16 cellular contexts compared by ENCODE assay signal in the genomic region with DNA sequence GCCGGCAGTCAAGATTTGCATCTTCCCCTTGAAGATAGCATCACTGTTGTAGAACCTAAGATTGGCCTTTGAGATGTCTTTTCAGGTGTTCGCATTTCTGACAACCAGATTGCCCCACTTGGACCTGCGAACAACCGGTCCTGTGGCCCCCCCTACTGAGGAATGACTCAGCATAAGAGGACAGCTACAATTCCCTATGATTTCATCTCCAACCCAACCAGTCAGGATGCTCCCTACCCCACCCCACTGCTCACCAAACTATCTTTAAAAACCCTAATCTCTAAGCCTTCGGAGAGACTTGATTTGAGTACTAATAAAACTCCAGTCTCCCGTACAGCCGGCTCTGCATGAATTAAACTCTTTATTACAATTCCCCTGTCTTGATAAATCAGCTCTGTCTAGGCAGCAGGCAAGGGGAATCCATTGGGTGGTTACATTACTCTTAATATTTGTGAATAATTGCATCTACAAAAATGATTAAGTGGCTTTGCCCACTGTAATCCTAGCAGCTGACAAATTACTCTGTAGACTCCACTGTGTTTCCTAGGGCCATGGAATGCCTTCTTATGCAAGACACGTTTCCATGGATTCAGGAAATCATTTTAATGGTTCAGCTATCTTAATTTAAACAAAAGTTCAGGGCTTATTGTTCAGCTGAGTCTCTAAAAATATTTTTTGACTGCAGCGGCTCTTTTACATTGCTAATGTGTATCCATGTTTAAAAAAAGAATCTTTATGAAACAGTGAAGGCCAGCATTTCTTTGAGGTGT.
A peak's percentile ranks its signal among the peaks of the same experiment; 100 is the strongest.
DNase-seq lines count a peak whose midpoint lies in the region; ATAC-seq, FAIRE-seq and TF ChIP-seq lines count a peak whose summit lies in the region.
"Had no signal": no experiment of that assay in that cellular context is flagged by ENCODE, and none has a peak within 500 bp of the region (broad histone marks: within the 10 kb centered on the region; RNA-seq: fewer than 3 reads in every experiment).

No MANE protein-coding gene starts in this region.

- no peak for TF ChIP-seq EP300 in K562 (IDR thresholded peaks at IDR 0.05; ENCODE audit: low read length)

- H2AFZ ChIP-seq in K562 (ENCODE audit: low read depth, low read length): no peak overlapping the region
- H2AFZ ChIP-seq: hepatocyte had no signal

- TF ChIP-seq RAD21 in K562 (CRISPR knock-in tag; conservative IDR thresholded peaks at IDR 0.05 in 1 of 2, IDR thresholded peaks at IDR 0.05 in 1 of 2): 0 out of 4 replicates have a peak, but pooled peaks have one; percentile 6 to 17

- TF ChIP-seq CTCF in A673 (conservative IDR thresholded peaks at IDR 0.05; ENCODE audit: low read depth, low read length) (no peak), K562 (IDR thresholded peaks at IDR 0.05 in 2 of 3, conservative IDR thresholded peaks at IDR 0.05 in 1 of 3; ENCODE audit: insufficient read depth in 2 of 3, low read depth in 1 of 3, low read length in 3 of 3) (no peak), RWPE1 (conservative IDR thresholded peaks at IDR 0.05; ENCODE audit: low read depth) (no peak), pancreas (IDR thresholded peaks at IDR 0.05) (no peak)

- H4K20me1 ChIP-seq in K562 (replicated peaks; ENCODE audit: control insufficient read depth, insufficient read depth, low read length): no peaks in the 10 kb centered on the region

- BruUV-seq in A673 (replicated peaks; lab: Mats Ljungman, UMichigan) (no TSS peak), K562 (replicated peaks; lab: Mats Ljungman, UMichigan) (no TSS peak)

- no peaks in the 10 kb centered on the region for H3K9me1 ChIP-seq in K562 (ENCODE audit: control insufficient read depth, insufficient read depth, low read length)

- H3K36me3 ChIP-seq in A673 (ENCODE audit: insufficient read depth, low read length, poor library complexity, severe bottlenecking) (no peaks in the 10 kb centered on the region), K562 (ENCODE audit: control insufficient read depth, insufficient read depth, low read length) (peaks cover 4% of the 10 kb centered on the region; the same call in 1 of the 3 replicates), pancreas (no peaks in the 10 kb centered on the region)

- H3K9me3 ChIP-seq in A673 (ENCODE audit: low read depth, low read length, poor library complexity, severe bottlenecking) (no peaks in the 10 kb centered on the region), K562 (replicated peaks; ENCODE audit: control insufficient read depth, insufficient read depth, low read depth, low read length) (no peaks in the 10 kb centered on the region), pancreas (no peaks in the 10 kb centered on the region)

- H3K27me3 ChIP-seq in A673 (replicated peaks; ENCODE audit: insufficient read depth, low read depth, low read length, poor library complexity): no peaks in the 10 kb centered on the region
- H3K27me3 ChIP-seq in K562 (ENCODE audit: control insufficient read depth in 2 of 2, insufficient read depth in 2 of 2, low read length in 2 of 2): no peaks in the 10 kb centered on the region
- H3K27me3 ChIP-seq in pancreas: peaks cover 0 to 5% (median 0%) of the 10 kb centered on the region in 4 donors
- H3K27me3 ChIP-seq: hepatocyte had no signal

- FAIRE-seq in K562 (lab: Jason Lieb, UNC): peak; percentile 11
- FAIRE-seq in pancreas (lab: Jason Lieb, UNC): no peak

- intact Hi-C loops in A673 (cut with micrococcal nuclease; ENCODE audit: unreplicated experiment): no loop called here
- intact Hi-C loops in K562 (cut with micrococcal nuclease): no loop called here
- intact Hi-C loops in pancreas (cut with DNase I): no loop called here

- H3K27ac ChIP-seq in A673 (ENCODE audit: low read depth, low read length, poor library complexity, severe bottlenecking) (peak overlapping the region; percentile 23), K562 (ENCODE audit: extremely low read depth, low read depth, low read length) (no peak overlapping the region), RWPE1 (no peak overlapping the region), pancreas (no peak overlapping the region)
- H3K27ac ChIP-seq: hepatocyte had no signal

- in situ Hi-C loops in K562 (cut with MboI): no loop called here

- H3K4me2 ChIP-seq in K562 (ENCODE audit: insufficient read depth, low read length): no peak overlapping the region
- H3K4me2 ChIP-seq: hepatocyte had no signal

- 43% methylated on average over 9 of the region's 9 CpGs for WGBS in K562 (ENCODE audit: insufficient coverage, low coverage, missing lambda C conversion rate)
- 64 to 67% methylated on average over 9 of the region's 9 CpGs for WGBS in pancreas, 2 donors

- no peak overlapping the region for H3K9ac ChIP-seq in K562 (ENCODE audit: insufficient read depth in 1 of 2, low read depth in 2 of 2, low read length in 2 of 2)

- CTCF ChIA-PET in A673 (lab: Charles Lee): no interaction called here
- CTCF ChIA-PET in K562 (lab: Yijun Ruan, JAX; ENCODE audit: low intra/inter-chr PET ratio): no interaction called here
- CTCF ChIA-PET in RWPE1 (lab: Yijun Ruan, JAX): no interaction called here

- H3K4me1 ChIP-seq in A673 (ENCODE audit: insufficient read depth, low read length, poor library complexity, severe bottlenecking) (peaks cover 23% of the 10 kb centered on the region), K562 (replicated peaks in 1 of 2; ENCODE audit: control insufficient read depth in 2 of 2, insufficient read depth in 2 of 2, low read length in 2 of 2) (peaks cover 0 to 3% of the 10 kb centered on the region in 2 experiments; a peak in 1 of 5 replicates), pancreas (no peaks in the 10 kb centered on the region)

- H3K4me3 ChIP-seq in A673 (ENCODE audit: low read depth, low read length, poor library complexity, severe bottlenecking) (no peak overlapping the region), K562 (no peak overlapping the region), pancreas (no peak overlapping the region)
- H3K4me3 ChIP-seq: hepatocyte had no signal

- ATAC-seq in K562 (peak; percentile 76; the same call in 2 of the 3 replicates), pancreas (no peak), GM21825 (IDR thresholded peaks at IDR 0.05; ENCODE audit: unreplicated experiment) (no peak)
- ATAC-seq: activated naive CD8-positive, alpha-beta T cell treated with anti-CD3 and anti-CD28 coated beads, Interleukin-2, amount 50 U/mL, for 24 hours had no signal

- POLR2A ChIA-PET in A673 (lab: Charles Lee; ENCODE audit: low non-redundant PET) (interaction anchor here (0.6 kb wide), 1 partner anchor 220 kb away, joined by 13 read pairs; no protein-coding TSS in a partner anchor), K562 (lab: Yijun Ruan, JAX) (interaction anchor here (0.5 kb wide), 1 partner anchor 796 kb away, joined by 6 read pairs; no protein-coding TSS in a partner anchor), RWPE1 (lab: Yijun Ruan, JAX; ENCODE audit: low non-redundant PET) (no interaction called here)

- DNase-seq in A673 (ENCODE audit: low spot score) (peak; percentile 64), H4 (ENCODE audit: low spot score) (peak; percentile 14), K562 (ENCODE audit: extremely low read depth in 1 of 4, low spot score in 3 of 4) (peak; percentile 23 to 31 (median 26)), hepatic stellate cell (ENCODE audit: low spot score) (peak; percentile 35), pons (ENCODE audit: low spot score) (no peak), RWPE1 (ENCODE audit: low spot score) (no peak), pancreas (no peak)
- DNase-seq: activated CD4-positive, alpha-beta memory T cell treated with anti-CD3 and anti-CD28 coated beads, Interleukin-2, amount 10 ng/mL, durations not matched to agents 7 days and 5 days; activated naive CD8-positive, alpha-beta T cell treated with anti-CD3 and anti-CD28 coated beads, Interleukin-2, amount 50 U/mL, for 24 hours; DMS 273 treated with DMSO at 0.1 percent for 48 hours; erythroblast; NCI-H2081 treated with DMSO at 0.1 percent for 48 hours; NCI-H69; OCI-M1 had no signal

- no peaks in the 10 kb centered on the region for H3K79me2 ChIP-seq in K562 (ENCODE audit: control insufficient read depth, insufficient read depth, low read length)
- H3K79me2 ChIP-seq: hepatocyte had no signal

- no peak for TF ChIP-seq POLR2A in K562 (conservative IDR thresholded peaks at IDR 0.05)

TF ChIP-seq in K562, 482 proteins besides CTCF, POLR2A, EP300 and RAD21 (continues in another document):
- no peak for TF ChIP-seq SRSF3 (IDR thresholded peaks at IDR 0.05; ENCODE audit: insufficient read depth, low read length)
- peak; percentile 74 for TF ChIP-seq C11orf30 (IDR thresholded peaks at IDR 0.05; ENCODE audit: low read depth)
- peak; percentile 56; the same call in 1 of the 2 replicates for TF ChIP-seq JUND (IDR thresholded peaks at IDR 0.05; ENCODE audit: borderline replicate concordance, low read depth, low read length)
- TF ChIP-seq JUND (tag; IDR thresholded peaks at IDR 0.05; ENCODE audit: borderline replicate concordance, low read depth, low read length): peak; percentile 39; the same call in 1 of the 3 replicates
- TF ChIP-seq, protein P1, sequence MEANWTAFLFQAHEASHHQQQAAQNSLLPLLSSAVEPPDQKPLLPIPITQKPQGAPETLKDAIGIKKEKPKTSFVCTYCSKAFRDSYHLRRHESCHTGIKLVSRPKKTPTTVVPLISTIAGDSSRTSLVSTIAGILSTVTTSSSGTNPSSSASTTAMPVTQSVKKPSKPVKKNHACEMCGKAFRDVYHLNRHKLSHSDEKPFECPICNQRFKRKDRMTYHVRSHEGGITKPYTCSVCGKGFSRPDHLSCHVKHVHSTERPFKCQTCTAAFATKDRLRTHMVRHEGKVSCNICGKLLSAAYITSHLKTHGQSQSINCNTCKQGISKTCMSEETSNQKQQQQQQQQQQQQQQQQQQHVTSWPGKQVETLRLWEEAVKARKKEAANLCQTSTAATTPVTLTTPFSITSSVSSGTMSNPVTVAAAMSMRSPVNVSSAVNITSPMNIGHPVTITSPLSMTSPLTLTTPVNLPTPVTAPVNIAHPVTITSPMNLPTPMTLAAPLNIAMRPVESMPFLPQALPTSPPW (CRISPR knock-in tag; IDR thresholded peaks at IDR 0.05): peak; percentile 69
- no peak for TF ChIP-seq RHOXF2B (CRISPR knock-in tag; conservative IDR thresholded peaks at IDR 0.05)
- no peak for TF ChIP-seq ELF4 (CRISPR knock-in tag; IDR thresholded peaks at IDR 0.05)
- TF ChIP-seq GABPA (tag; conservative IDR thresholded peaks at IDR 0.05; ENCODE audit: low read depth): no peak
- no peak for TF ChIP-seq ZC3H4 (CRISPR knock-in tag; IDR thresholded peaks at IDR 0.05; ENCODE audit: borderline replicate concordance)
- TF ChIP-seq ZNF316 (IDR thresholded peaks at IDR 0.05): peak; percentile 74

Comparison
In these comparisons a context has a peak if more than half of its experiments do, and no peak if none do; other contexts are left out.
1. DNase-seq: peak in A673 (single experiment), H4 (single experiment), K562 (4 of 4) and hepatic stellate cell (single experiment); none in pons (single experiment), RWPE1 (single experiment) and pancreas (0 of 6).